Comparison of ENCODE assay signal across 11 cellular contexts in genomic region chrX:123835661-123836371, GRCh38. TPM values are rescaled to one million over a fixed set of nuclear protein-coding genes. Genes with fewer than 3 reads are reported as not detected.
DNase-seq lines count a peak whose midpoint lies in the region; TF ChIP-seq lines count a peak whose summit lies in the region.
"Had no signal": no experiment of that assay in that cellular context is flagged by ENCODE, and none has a peak within 500 bp of the region (broad histone marks: within the 10 kb centered on the region; RNA-seq: fewer than 3 reads in every experiment).

No MANE protein-coding gene starts in this region.

- H3K9ac ChIP-seq in colonic mucosa (ENCODE audit: low read depth in 2 of 2, low read length in 2 of 2): no peak overlapping the region
- no peak overlapping the region for H3K9ac ChIP-seq in endodermal cell (ENCODE audit: extremely low read depth, low read length, poor library complexity, severe bottlenecking)

- DNase-seq in activated T-cell treated with anti-CD3 and anti-CD28 coated beads for 48 hours (ENCODE audit: low read depth) (peak; percentile 21), activated T-cell treated with anti-CD3 and anti-CD28 coated beads for 4 hours (no peak), NCI-H69 (lab: John Stamatoyannopoulos, UW) (peak; percentile 3), colonic mucosa (peak; percentile 29), head of caudate nucleus (no peak), endodermal cell (no peak), ecto neural progenitor cell (ENCODE audit: low spot score) (no peak)
- DNase-seq in stimulated activated CD8-positive, alpha-beta memory T cell treated with anti-CD3 and anti-CD28 coated beads, Interleukin-4, amount 100 ng/mL, for 48 hours: peak; percentile 38
- DNase-seq: C1 segment of cervical spinal cord, cerebellar nuclear complex, KBM-7 had no signal

- H3K27ac ChIP-seq in colonic mucosa (no peak overlapping the region), endodermal cell (ENCODE audit: low read depth, low read length) (no peak overlapping the region)

- H3K4me1 ChIP-seq in colonic mucosa (no peaks in the 10 kb centered on the region), endodermal cell (ENCODE audit: control insufficient read depth, insufficient read depth, low read length) (no peaks in the 10 kb centered on the region)

- H3K4me3 ChIP-seq in colonic mucosa (no peak overlapping the region), endodermal cell (ENCODE audit: low read length) (no peak overlapping the region)

- intact Hi-C loops in colonic mucosa (cut with DNase I) (no loop called here), head of caudate nucleus (cut with DNase I) (no loop called here)

- H3K36me3 ChIP-seq in colonic mucosa (no peaks in the 10 kb centered on the region), endodermal cell (ENCODE audit: control insufficient read depth, insufficient read depth, low read length) (no peaks in the 10 kb centered on the region)

- H3K9me3 Mint-ChIP-seq in endodermal cell: peaks cover 25% of the 10 kb centered on the region

- H3K27me3 ChIP-seq in colonic mucosa (no peaks in the 10 kb centered on the region), endodermal cell (ENCODE audit: control insufficient read depth, insufficient read depth, low read length, poor library complexity, severe bottlenecking) (no peaks in the 10 kb centered on the region)

- H3K4me1 Mint-ChIP-seq in endodermal cell: peaks cover 5% of the 10 kb centered on the region

- H3K9me3 ChIP-seq in colonic mucosa (no peaks in the 10 kb centered on the region), endodermal cell (ENCODE audit: control insufficient read depth, low read length) (no peaks in the 10 kb centered on the region)

- WGBS in endodermal cell (ENCODE audit: insufficient coverage in 1 of 2, insufficient read length in 1 of 2), 2 experiments: 90 to 95% methylated on average over 3 to 6 of the region's 6 CpGs

- H3K4me3 Mint-ChIP-seq in endodermal cell: no peak overlapping the region

- H3K27me3 Mint-ChIP-seq in endodermal cell (ENCODE audit: insufficient read depth): peaks cover 3% of the 10 kb centered on the region

- H3K27ac Mint-ChIP-seq in endodermal cell: no peak overlapping the region

- no peak for TF ChIP-seq CTCF in colonic mucosa (IDR thresholded peaks at IDR 0.05)
- no peak for TF ChIP-seq CTCF in endodermal cell (conservative IDR thresholded peaks at IDR 0.05)

- H3K36me3 Mint-ChIP-seq in endodermal cell (ENCODE audit: low read depth): no peaks in the 10 kb centered on the region

RNA-seq across cellular contexts. Expression of gene XIAP, which starts 24.0 kb away (rescaled TPM):
- 10 to 100 TPM; 54.9 to 73.2 TPM for total RNA-seq in colonic mucosa
- total RNA-seq in endodermal cell: 10 to 100 TPM; 59.1 to 59.8 TPM
- polyA plus RNA-seq in endodermal cell (2013, experiment 1 of 2): 21.5 TPM
- 18.1 TPM for polyA plus RNA-seq in endodermal cell (2013, experiment 2 of 2)

Comparison
In these comparisons a context has a peak if more than half of its experiments do, and no peak if none do; other contexts are left out.
1. DNase-seq: peak in activated T-cell treated with anti-CD3 and anti-CD28 coated beads for 48 hours (single experiment), NCI-H69 (single experiment), colonic mucosa (single experiment) and stimulated activated CD8-positive, alpha-beta memory T cell treated with anti-CD3 and anti-CD28 coated beads, Interleukin-4, amount 100 ng/mL, for 48 hours (single experiment); none in activated T-cell treated with anti-CD3 and anti-CD28 coated beads for 4 hours (single experiment), head of caudate nucleus (0 of 42), endodermal cell (single experiment) and ecto neural progenitor cell (single experiment).